ENCODE assay signal across 18 cellular contexts in the genomic region with DNA sequence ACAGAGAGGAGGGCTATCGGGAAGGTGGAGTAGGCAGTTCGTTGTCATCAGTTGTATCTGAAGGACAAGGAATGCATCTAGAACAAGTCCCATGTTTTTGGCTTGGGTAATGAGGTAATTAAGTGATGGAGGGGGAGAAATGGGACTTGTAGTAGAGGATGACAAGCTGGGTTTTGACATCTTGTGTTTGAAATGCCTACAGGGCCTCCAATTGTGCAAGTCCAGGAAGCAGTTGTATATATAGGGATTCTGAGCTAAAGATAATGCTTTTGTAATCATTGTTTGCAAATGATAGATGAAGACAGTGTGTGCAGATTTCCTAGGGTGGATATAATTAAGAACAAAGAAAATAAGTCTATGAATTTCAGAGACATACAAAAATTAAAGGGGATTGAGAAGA.
"Had no signal": no experiment of that assay in that cellular context is flagged by ENCODE, and none has a peak within 500 bp of the region (broad histone marks: within the 10 kb centered on the region; RNA-seq: fewer than 3 reads in every experiment).

No MANE protein-coding gene starts in this region.

- ATAC-seq: gastrocnemius medialis; heart right ventricle; left lobe of liver; mucosa of descending colon; naive thymus-derived CD8-positive, alpha-beta T cell; stimulated activated naive B cell treated with anti-CD40 and anti-IgM and Interleukin-4, amounts not matched to agents 10 μg/mL and 1 μg/mL and 100 μg/mL, for 72 hours; stimulated activated naive CD8-positive, alpha-beta T cell treated with anti-CD3 and anti-CD28 coated beads, Interleukin-15, amount 100 ng/mL, for 72 hours; upper lobe of right lung had no signal

- DNase-seq: cortex of kidney; effector memory CD4-positive, alpha-beta T cell; gastrocnemius medialis; heart right ventricle; hypothalamus; islet precursor cell; mammary epithelial cell; mucosa of descending colon; naive thymus-derived CD8-positive, alpha-beta T cell; ovary; sigmoid colon; stimulated activated CD4-positive, alpha-beta T cell treated with anti-CD3 and anti-CD28 coated beads, Interleukin-2, amount 100 ng/mL, for 24 hours; stimulated activated CD4-positive, alpha-beta T cell treated with anti-CD3 and anti-CD28 coated beads, Interleukin-4, amount 100 ng/mL, for 4 hours; stimulated activated naive B cell treated with anti-CD40 and anti-IgM and Interleukin-4, amounts not matched to agents 10 μg/mL and 1 μg/mL and 100 μg/mL, for 72 hours; stimulated activated naive CD8-positive, alpha-beta T cell treated with anti-CD3 and anti-CD28 coated beads, Interleukin-15, amount 100 ng/mL, for 72 hours; testis; upper lobe of right lung had no signal
